21 cellular contexts compared by ENCODE assay signal in the genomic region with DNA sequence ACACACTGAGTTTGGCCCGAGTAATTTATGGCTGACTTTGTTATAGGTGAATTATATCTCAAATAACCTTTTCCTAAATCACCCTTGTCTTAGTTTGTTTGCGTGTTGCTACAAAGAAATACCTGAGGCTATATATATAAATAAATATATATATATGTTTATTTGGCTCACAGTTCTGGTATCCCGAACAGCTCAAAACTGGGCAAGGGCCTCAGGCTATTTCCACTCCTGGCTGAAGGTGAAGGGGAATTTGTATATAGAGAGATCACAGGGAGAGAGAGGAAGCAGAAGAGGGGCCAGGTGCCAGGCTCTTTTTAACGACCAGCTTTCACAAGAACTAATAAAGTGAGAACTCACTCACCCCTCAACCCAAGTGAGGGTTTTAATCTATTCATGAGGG.
"Had no signal": no experiment of that assay in that cellular context is flagged by ENCODE, and none has a peak within 500 bp of the region (broad histone marks: within the 10 kb centered on the region; RNA-seq: fewer than 3 reads in every experiment).

No MANE protein-coding gene starts in this region.

- H3K27me3 Mint-ChIP-seq: progenitor cell of endocrine pancreas had no signal

- ATAC-seq: activated CD4-positive, CD25-positive, alpha-beta regulatory T cell treated with anti-CD3 and anti-CD28 coated beads, Interleukin-2, amount 50 U/mL, for 24 hours; activated CD8-positive, alpha-beta T cell treated with anti-CD3 and anti-CD28 coated beads, Interleukin-2, amount 10 ng/mL, durations not matched to agents 7 days and 5 days; left ventricle myocardium superior; right cardiac atrium; stimulated activated effector memory CD8-positive, alpha-beta T cell treated with anti-CD3 and anti-CD28 coated beads, Interleukin-12 subunit alpha, Interleukin-12 subunit beta, amount 100 ng/mL, for 72 hours had no signal

- FAIRE-seq: kidney had no signal

- H3K9me3 Mint-ChIP-seq: activated CD4-positive, alpha-beta T cell treated with anti-CD3 and anti-CD28 coated beads, Interleukin-2, amount 10 ng/mL, durations not matched to agents 7 days and 5 days; activated T-cell treated with anti-CD3 and anti-CD28 coated beads, Interleukin-2, amount 50 U/mL, for 24 hours; central memory CD8-positive, alpha-beta T cell; endodermal cell; stimulated activated effector memory CD8-positive, alpha-beta T cell treated with anti-CD3 and anti-CD28 coated beads, Interleukin-12 subunit alpha, Interleukin-12 subunit beta, amount 100 ng/mL, for 72 hours; T-helper 1 cell treated with Interleukin-12 subunit alpha and Interleukin-12 subunit beta and Interleukin-4 antibody, amounts not matched to agents 30 μg/mL and 1 μg/mL, for 36 hours had no signal

- H3K4me1 Mint-ChIP-seq: activated CD4-positive, alpha-beta T cell treated with anti-CD3 and anti-CD28 coated beads, Interleukin-2, amount 10 ng/mL, durations not matched to agents 7 days and 5 days; central memory CD8-positive, alpha-beta T cell; naive B cell; stimulated activated effector memory CD8-positive, alpha-beta T cell treated with anti-CD3 and anti-CD28 coated beads, Interleukin-12 subunit alpha, Interleukin-12 subunit beta, amount 100 ng/mL, for 72 hours had no signal

- H3K4me3 Mint-ChIP-seq: activated CD4-positive, alpha-beta T cell treated with anti-CD3 and anti-CD28 coated beads, Interleukin-2, amount 10 ng/mL, durations not matched to agents 7 days and 5 days; activated CD8-positive, alpha-beta T cell treated with anti-CD3 and anti-CD28 coated beads, Interleukin-2, amount 10 ng/mL, durations not matched to agents 7 days and 5 days; activated T-cell treated with anti-CD3 and anti-CD28 coated beads, Interleukin-2, amount 50 U/mL, for 24 hours; central memory CD8-positive, alpha-beta T cell; endodermal cell; naive B cell; neural crest cell; stimulated activated effector memory CD8-positive, alpha-beta T cell treated with anti-CD3 and anti-CD28 coated beads, Interleukin-12 subunit alpha, Interleukin-12 subunit beta, amount 100 ng/mL, for 72 hours; T-helper 1 cell treated with Interleukin-12 subunit alpha and Interleukin-12 subunit beta and Interleukin-4 antibody, amounts not matched to agents 30 μg/mL and 1 μg/mL, for 36 hours had no signal

- H3K36me3 Mint-ChIP-seq: stimulated activated effector memory CD8-positive, alpha-beta T cell treated with anti-CD3 and anti-CD28 coated beads, Interleukin-12 subunit alpha, Interleukin-12 subunit beta, amount 100 ng/mL, for 72 hours had no signal

- DNase-seq: activated CD4-positive, alpha-beta T cell treated with anti-CD3 and anti-CD28 coated beads, Interleukin-2, amount 10 ng/mL, durations not matched to agents 7 days and 5 days; activated CD8-positive, alpha-beta T cell treated with anti-CD3 and anti-CD28 coated beads, Interleukin-2, amount 10 ng/mL, durations not matched to agents 7 days and 5 days; activated effector memory CD4-positive, alpha-beta T cell treated with anti-CD3 and anti-CD28 coated beads, Interleukin-2, amount 50 U/mL, for 16 hours; activated naive CD4-positive, alpha-beta T cell treated with anti-CD3 and anti-CD28 coated beads, Interleukin-2, amount 50 U/mL, for 16 hours; activated T-cell treated with anti-CD3 and anti-CD28 coated beads, Interleukin-2, amount 50 U/mL, for 24 hours; colonic mucosa; endodermal cell; foreskin melanocyte; glutamatergic neuron; hippocampal formation; kidney; left ventricle myocardium superior; naive B cell; right cardiac atrium; stimulated activated CD4-positive, alpha-beta T cell treated with anti-CD3 and anti-CD28 coated beads, Interleukin-4, amount 100 ng/mL, for 1 hour had no signal
